In the genomic region with DNA sequence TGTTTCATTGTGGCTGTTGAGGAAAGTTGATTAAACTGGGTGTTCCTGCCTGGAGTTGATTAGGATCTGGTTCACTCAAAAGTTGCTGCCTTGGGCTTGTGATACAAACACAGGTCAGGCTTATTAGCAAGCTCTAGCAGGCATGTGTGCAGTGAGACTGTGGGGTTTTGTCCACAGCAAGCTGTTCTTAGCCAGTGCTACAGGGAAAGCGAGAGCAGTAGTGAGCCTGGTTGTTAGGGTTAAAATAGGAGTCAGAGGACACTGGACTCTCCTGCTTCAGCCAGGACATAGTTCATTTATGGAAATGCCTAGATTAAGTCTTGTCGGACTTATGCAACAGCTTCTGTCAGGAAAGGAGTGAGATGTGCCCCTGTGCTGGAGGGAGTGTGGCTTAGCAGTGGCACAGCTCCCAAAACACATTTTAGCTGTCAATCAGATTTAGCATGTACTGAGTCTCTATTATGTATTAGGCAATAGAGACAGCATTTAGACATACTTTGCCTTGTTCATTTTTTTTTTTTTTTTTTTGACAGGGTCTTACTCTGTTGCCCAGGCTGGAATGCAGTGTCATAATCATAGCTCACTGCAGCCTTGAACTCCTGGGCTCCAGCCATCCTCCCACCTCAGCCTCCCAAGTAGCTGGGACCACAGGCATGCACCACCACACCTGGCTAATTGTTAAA, we compare ENCODE assay signal across 1 cellular context.
TF ChIP-seq lines count a peak whose summit lies in the region.

No MANE protein-coding gene starts in this region.

TF ChIP-seq in liver, 16 proteins besides CTCF, POLR2A, EP300 and RAD21 (continued from another document):
- TF ChIP-seq, protein P1, sequence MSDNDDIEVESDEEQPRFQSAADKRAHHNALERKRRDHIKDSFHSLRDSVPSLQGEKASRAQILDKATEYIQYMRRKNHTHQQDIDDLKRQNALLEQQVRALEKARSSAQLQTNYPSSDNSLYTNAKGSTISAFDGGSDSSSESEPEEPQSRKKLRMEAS (IDR thresholded peaks at IDR 0.05): peak; percentile 49
- TF ChIP-seq FOXA1 (IDR thresholded peaks at IDR 0.05) (no peak), YY1 (IDR thresholded peaks at IDR 0.05) (peak; percentile 57), REST (IDR thresholded peaks at IDR 0.05) (no peak), HNF4G (IDR thresholded peaks at IDR 0.05) (peak; percentile 16), JUND (IDR thresholded peaks at IDR 0.05) (peak in 1 of 2 donors; percentile 61), TAF1 (conservative IDR thresholded peaks at IDR 0.05) (no peak), SP1 (IDR thresholded peaks at IDR 0.05) (peak; percentile 64), HNF4A (conservative IDR thresholded peaks at IDR 0.05) (peak; percentile 83 to 89), FOXA2 (IDR thresholded peaks at IDR 0.05) (no peak), GABPA (IDR thresholded peaks at IDR 0.05 in 1 of 2, conservative IDR thresholded peaks at IDR 0.05 in 1 of 2) (peak in 1 of 2 donors; percentile 45), ATF3 (IDR thresholded peaks at IDR 0.05) (no peak)
- TF ChIP-seq, protein P2, sequence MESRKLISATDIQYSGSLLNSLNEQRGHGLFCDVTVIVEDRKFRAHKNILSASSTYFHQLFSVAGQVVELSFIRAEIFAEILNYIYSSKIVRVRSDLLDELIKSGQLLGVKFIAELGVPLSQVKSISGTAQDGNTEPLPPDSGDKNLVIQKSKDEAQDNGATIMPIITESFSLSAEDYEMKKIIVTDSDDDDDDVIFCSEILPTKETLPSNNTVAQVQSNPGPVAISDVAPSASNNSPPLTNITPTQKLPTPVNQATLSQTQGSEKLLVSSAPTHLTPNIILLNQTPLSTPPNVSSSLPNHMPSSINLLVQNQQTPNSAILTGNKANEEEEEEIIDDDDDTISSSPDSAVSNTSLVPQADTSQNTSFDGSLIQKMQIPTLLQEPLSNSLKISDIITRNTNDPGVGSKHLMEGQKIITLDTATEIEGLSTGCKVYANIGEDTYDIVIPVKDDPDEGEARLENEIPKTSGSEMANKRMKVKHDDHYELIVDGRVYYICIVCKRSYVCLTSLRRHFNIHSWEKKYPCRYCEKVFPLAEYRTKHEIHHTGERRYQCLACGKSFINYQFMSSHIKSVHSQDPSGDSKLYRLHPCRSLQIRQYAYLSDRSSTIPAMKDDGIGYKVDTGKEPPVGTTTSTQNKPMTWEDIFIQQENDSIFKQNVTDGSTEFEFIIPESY (IDR thresholded peaks at IDR 0.05): peak; percentile 57
